ENCODE assay signal across 1 cellular context in the genomic region with DNA sequence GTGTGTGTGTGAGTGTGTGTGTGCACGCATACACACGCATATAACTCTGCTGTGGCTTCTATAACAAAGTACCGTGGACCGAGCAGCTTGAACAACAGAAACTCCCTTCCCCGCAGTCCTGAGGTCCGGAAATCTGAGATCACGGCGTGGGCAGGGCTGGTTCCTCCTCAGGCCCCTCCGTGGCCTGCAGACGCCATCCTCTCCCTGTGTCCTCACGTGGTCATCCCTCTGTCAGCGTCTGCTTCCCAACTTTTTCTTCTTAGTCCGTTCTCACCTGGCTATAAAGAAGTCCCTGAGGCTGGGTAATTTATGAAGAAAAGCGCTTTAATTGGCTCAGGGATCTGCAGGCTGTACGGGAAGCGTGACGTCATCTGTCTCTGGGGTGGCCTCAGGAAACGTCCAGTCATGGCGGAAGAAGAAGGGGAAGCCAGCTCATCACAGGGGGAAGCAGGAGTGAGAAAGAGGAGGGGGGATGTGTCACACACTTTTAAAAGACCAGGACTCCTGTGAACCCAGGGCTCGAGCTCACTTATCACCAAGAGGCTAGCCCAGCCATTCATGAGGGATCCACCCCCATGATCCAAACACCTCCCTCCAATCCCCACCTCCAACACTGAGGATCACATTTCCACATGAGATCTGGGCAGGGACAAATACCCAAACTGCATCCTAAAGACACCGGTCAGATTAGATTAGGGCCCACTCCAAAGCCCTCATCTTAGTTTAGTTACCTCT.
TF ChIP-seq lines count a peak whose summit lies in the region.

No MANE protein-coding gene starts in this region.

TF ChIP-seq in GM12878, 131 proteins besides CTCF, POLR2A, EP300 and RAD21 (continued from another document and continues in another):
- TF ChIP-seq, protein P1, sequence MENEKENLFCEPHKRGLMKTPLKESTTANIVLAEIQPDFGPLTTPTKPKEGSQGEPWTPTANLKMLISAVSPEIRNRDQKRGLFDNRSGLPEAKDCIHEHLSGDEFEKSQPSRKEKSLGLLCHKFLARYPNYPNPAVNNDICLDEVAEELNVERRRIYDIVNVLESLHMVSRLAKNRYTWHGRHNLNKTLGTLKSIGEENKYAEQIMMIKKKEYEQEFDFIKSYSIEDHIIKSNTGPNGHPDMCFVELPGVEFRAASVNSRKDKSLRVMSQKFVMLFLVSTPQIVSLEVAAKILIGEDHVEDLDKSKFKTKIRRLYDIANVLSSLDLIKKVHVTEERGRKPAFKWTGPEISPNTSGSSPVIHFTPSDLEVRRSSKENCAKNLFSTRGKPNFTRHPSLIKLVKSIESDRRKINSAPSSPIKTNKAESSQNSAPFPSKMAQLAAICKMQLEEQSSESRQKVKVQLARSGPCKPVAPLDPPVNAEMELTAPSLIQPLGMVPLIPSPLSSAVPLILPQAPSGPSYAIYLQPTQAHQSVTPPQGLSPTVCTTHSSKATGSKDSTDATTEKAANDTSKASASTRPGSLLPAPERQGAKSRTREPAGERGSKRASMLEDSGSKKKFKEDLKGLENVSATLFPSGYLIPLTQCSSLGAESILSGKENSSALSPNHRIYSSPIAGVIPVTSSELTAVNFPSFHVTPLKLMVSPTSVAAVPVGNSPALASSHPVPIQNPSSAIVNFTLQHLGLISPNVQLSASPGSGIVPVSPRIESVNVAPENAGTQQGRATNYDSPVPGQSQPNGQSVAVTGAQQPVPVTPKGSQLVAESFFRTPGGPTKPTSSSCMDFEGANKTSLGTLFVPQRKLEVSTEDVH (IDR thresholded peaks at IDR 0.05; ENCODE audit: low read depth, partially characterized antibody): no peak
- TF ChIP-seq, protein P2, sequence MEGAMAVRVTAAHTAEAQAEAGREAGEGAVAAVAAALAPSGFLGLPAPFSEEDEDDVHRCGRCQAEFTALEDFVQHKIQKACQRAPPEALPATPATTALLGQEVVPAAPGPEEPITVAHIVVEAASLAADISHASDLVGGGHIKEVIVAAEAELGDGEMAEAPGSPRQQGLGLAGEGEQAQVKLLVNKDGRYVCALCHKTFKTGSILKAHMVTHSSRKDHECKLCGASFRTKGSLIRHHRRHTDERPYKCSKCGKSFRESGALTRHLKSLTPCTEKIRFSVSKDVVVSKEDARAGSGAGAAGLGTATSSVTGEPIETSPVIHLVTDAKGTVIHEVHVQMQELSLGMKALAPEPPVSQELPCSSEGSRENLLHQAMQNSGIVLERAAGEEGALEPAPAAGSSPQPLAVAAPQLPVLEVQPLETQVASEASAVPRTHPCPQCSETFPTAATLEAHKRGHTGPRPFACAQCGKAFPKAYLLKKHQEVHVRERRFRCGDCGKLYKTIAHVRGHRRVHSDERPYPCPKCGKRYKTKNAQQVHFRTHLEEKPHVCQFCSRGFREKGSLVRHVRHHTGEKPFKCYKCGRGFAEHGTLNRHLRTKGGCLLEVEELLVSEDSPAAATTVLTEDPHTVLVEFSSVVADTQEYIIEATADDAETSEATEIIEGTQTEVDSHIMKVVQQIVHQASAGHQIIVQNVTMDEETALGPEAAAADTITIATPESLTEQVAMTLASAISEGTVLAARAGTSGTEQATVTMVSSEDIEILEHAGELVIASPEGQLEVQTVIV (IDR thresholded peaks at IDR 0.05; ENCODE audit: borderline replicate concordance, partially characterized antibody): no peak
- peak; percentile 96 for TF ChIP-seq RFX5 (IDR thresholded peaks at IDR 0.05; ENCODE audit: low read depth, low read length)
- no peak for TF ChIP-seq ZNF24 (IDR thresholded peaks at IDR 0.05)
- no peak for TF ChIP-seq FOXM1 (IDR thresholded peaks at IDR 0.05; ENCODE audit: low read depth, low read length)
- peak; percentile 67 for TF ChIP-seq IKZF1 (conservative IDR thresholded peaks at IDR 0.05)
- peak; percentile 77 for TF ChIP-seq JUND (IDR thresholded peaks at IDR 0.05; ENCODE audit: low read depth, low read length)
- TF ChIP-seq SUZ12 (IDR thresholded peaks at IDR 0.05; ENCODE audit: unreplicated experiment): no peak
- TF ChIP-seq POU2F2 (IDR thresholded peaks at IDR 0.05; ENCODE audit: borderline replicate concordance, low read depth, low read length): 0 out of 3 replicates have a peak, but pooled peaks have one; percentile 0
- peak; percentile 80 for TF ChIP-seq YY1 (IDR thresholded peaks at IDR 0.05; ENCODE audit: low read depth, low read length)
- TF ChIP-seq MYB (IDR thresholded peaks at IDR 0.05; ENCODE audit: borderline replicate concordance, low read depth, low read length): no peak
- TF ChIP-seq IRF4 (IDR thresholded peaks at IDR 0.05; ENCODE audit: low read depth, low read length): 0 out of 2 replicates have a peak, but pooled peaks have one; percentile 39
- no peak for TF ChIP-seq CHD1 (IDR thresholded peaks at IDR 0.05; ENCODE audit: low read depth, low read length)
- peak; percentile 44; the same call in 1 of the 2 replicates for TF ChIP-seq EED (IDR thresholded peaks at IDR 0.05; ENCODE audit: low read depth)
- no peak for TF ChIP-seq MEF2A (IDR thresholded peaks at IDR 0.05; ENCODE audit: insufficient read depth, low read depth, low read length)
- no peak for TF ChIP-seq PRDM15 (CRISPR knock-in tag; IDR thresholded peaks at IDR 0.05)
- TF ChIP-seq, protein P3, sequence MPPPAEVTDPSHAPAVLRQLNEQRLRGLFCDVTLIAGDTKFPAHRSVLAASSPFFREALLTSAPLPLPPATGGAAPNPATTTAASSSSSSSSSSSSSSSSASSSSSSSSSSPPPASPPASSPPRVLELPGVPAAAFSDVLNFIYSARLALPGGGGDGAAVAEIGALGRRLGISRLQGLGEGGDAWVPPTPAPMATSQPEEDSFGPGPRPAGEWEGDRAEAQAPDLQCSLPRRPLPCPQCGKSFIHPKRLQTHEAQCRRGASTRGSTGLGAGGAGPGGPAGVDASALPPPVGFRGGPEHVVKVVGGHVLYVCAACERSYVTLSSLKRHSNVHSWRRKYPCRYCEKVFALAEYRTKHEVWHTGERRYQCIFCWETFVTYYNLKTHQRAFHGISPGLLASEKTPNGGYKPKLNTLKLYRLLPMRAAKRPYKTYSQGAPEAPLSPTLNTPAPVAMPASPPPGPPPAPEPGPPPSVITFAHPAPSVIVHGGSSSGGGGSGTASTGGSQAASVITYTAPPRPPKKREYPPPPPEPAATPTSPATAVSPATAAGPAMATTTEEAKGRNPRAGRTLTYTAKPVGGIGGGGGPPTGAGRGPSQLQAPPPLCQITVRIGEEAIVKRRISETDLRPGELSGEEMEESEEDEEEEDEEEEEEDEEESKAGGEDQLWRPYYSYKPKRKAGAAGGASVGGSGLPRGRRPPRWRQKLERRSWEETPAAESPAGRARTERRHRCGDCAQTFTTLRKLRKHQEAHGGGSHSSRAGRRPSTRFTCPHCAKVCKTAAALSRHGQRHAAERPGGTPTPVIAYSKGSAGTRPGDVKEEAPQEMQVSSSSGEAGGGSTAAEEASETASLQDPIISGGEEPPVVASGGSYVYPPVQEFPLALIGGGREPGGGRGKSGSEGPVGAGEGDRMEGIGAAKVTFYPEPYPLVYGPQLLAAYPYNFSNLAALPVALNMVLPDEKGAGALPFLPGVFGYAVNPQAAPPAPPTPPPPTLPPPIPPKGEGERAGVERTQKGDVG (CRISPR knock-in tag; IDR thresholded peaks at IDR 0.05): no peak
- TF ChIP-seq NFXL1 (IDR thresholded peaks at IDR 0.05; ENCODE audit: borderline replicate concordance): no peak
- no peak for TF ChIP-seq NR2C2 (IDR thresholded peaks at IDR 0.05; ENCODE audit: borderline replicate concordance, control insufficient read depth, insufficient read length, low read depth)
- TF ChIP-seq, protein P4, sequence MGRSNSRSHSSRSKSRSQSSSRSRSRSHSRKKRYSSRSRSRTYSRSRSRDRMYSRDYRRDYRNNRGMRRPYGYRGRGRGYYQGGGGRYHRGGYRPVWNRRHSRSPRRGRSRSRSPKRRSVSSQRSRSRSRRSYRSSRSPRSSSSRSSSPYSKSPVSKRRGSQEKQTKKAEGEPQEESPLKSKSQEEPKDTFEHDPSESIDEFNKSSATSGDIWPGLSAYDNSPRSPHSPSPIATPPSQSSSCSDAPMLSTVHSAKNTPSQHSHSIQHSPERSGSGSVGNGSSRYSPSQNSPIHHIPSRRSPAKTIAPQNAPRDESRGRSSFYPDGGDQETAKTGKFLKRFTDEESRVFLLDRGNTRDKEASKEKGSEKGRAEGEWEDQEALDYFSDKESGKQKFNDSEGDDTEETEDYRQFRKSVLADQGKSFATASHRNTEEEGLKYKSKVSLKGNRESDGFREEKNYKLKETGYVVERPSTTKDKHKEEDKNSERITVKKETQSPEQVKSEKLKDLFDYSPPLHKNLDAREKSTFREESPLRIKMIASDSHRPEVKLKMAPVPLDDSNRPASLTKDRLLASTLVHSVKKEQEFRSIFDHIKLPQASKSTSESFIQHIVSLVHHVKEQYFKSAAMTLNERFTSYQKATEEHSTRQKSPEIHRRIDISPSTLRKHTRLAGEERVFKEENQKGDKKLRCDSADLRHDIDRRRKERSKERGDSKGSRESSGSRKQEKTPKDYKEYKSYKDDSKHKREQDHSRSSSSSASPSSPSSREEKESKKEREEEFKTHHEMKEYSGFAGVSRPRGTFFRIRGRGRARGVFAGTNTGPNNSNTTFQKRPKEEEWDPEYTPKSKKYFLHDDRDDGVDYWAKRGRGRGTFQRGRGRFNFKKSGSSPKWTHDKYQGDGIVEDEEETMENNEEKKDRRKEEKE (IDR thresholded peaks at IDR 0.05): no peak
- TF ChIP-seq SMAD5 (IDR thresholded peaks at IDR 0.05; ENCODE audit: low read depth): no peak
- peak; percentile 60; the same call in 1 of the 2 replicates for TF ChIP-seq SMARCA5 (IDR thresholded peaks at IDR 0.05)
- TF ChIP-seq RBBP5 (conservative IDR thresholded peaks at IDR 0.05): no peak
- TF ChIP-seq BMI1 (IDR thresholded peaks at IDR 0.05; ENCODE audit: borderline replicate concordance): no peak
- no peak for TF ChIP-seq ZNF622 (IDR thresholded peaks at IDR 0.05)
- TF ChIP-seq STAT1 (conservative IDR thresholded peaks at IDR 0.05): no peak
- TF ChIP-seq SPI1 (IDR thresholded peaks at IDR 0.05; ENCODE audit: borderline replicate concordance, insufficient read depth, low read depth, low read length): peak; percentile 72
- no peak for TF ChIP-seq CHD4 (IDR thresholded peaks at IDR 0.05)
- TF ChIP-seq, protein P5, sequence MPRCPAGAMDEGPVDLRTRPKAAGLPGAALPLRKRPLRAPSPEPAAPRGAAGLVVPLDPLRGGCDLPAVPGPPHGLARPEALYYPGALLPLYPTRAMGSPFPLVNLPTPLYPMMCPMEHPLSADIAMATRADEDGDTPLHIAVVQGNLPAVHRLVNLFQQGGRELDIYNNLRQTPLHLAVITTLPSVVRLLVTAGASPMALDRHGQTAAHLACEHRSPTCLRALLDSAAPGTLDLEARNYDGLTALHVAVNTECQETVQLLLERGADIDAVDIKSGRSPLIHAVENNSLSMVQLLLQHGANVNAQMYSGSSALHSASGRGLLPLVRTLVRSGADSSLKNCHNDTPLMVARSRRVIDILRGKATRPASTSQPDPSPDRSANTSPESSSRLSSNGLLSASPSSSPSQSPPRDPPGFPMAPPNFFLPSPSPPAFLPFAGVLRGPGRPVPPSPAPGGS (IDR thresholded peaks at IDR 0.05; ENCODE audit: borderline replicate concordance, insufficient read depth, low read depth, low read length, poor library complexity, severe bottlenecking): no peak
- TF ChIP-seq, protein P6, sequence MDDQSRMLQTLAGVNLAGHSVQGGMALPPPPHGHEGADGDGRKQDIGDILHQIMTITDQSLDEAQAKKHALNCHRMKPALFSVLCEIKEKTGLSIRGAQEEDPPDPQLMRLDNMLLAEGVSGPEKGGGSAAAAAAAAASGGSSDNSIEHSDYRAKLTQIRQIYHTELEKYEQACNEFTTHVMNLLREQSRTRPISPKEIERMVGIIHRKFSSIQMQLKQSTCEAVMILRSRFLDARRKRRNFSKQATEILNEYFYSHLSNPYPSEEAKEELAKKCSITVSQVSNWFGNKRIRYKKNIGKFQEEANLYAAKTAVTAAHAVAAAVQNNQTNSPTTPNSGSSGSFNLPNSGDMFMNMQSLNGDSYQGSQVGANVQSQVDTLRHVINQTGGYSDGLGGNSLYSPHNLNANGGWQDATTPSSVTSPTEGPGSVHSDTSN (IDR thresholded peaks at IDR 0.05; ENCODE audit: insufficient replicate concordance, low read depth, low read length): no peak
- TF ChIP-seq LARP7 (IDR thresholded peaks at IDR 0.05): 0 out of 2 replicates have a peak, but pooled peaks have one; percentile 19
- no peak for TF ChIP-seq KDM1A (IDR thresholded peaks at IDR 0.05; ENCODE audit: borderline replicate concordance)
- TF ChIP-seq, protein P7, sequence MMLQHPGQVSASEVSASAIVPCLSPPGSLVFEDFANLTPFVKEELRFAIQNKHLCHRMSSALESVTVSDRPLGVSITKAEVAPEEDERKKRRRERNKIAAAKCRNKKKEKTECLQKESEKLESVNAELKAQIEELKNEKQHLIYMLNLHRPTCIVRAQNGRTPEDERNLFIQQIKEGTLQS (IDR thresholded peaks at IDR 0.05; ENCODE audit: borderline replicate concordance, extremely low read depth, low read depth, low read length): no peak
- no peak for TF ChIP-seq RELB (IDR thresholded peaks at IDR 0.05; ENCODE audit: low read depth)
- no peak for TF ChIP-seq MYC (IDR thresholded peaks at IDR 0.05; ENCODE audit: insufficient read depth, insufficient read length, insufficient replicate concordance, low read length, severe bottlenecking)
- no peak for TF ChIP-seq CBX5 (IDR thresholded peaks at IDR 0.05; ENCODE audit: low read depth)
